Comparison of ENCODE assay signal across 8 cellular contexts in the genomic region with DNA sequence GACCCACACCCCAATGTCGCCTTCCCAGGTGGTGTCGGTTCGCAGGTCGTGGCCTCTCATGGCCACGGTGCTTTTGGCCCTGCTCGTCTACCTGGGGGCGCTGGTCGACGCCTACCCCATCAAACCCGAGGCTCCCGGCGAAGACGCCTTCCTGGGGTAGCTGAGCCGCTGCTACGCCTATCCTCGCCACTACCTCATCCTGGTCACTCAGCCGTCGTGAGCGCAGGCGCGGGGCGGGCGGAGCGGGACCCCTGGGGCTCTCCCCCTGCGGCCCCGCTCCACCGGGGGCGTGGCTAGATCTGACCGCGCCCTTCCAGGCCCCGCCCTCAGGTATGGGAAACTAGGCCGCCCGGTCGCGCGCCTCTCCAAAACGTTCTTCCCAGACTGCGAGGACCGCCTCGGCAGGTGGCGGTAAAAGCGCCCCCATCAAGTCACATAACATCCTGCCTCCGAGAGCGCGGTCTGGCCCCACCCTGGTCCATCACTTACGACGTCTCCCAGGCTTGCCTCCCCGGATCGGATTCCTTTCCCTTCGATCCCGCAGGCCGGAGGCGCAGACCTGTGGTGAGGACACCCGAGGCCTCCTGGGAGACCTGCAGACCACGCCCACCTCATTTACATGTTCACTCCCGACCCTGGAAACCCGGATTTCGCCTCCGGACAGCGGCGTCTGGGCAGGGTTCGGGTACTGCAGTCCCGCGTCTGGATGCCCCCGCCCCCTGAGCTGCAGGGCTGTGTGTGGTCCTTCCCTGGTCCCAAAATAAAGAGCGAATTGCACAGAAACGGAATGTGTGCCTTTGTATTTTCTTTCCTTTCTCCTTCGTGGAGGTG.
DNase-seq lines count a peak whose midpoint lies in the region; ATAC-seq and TF ChIP-seq lines count a peak whose summit lies in the region.

No MANE protein-coding gene starts in this region.

- H3K4me1 Mint-ChIP-seq in activated CD8-positive, alpha-beta T cell treated with anti-CD3 and anti-CD28 coated beads, Interleukin-2, amount 10 ng/mL, durations not matched to agents 7 days and 5 days (ENCODE audit: low read depth) = peaks cover 18% of the 10 kb centered on the region

- DNase-seq in DMS153 treated with DMSO at 0.1 percent for 48 hours (lab: John Stamatoyannopoulos, UW; ENCODE audit: unreplicated experiment) (peak; percentile 99), NCI-H1105 (lab: John Stamatoyannopoulos, UW) (peak; percentile 39), fibroblast of pulmonary artery (ENCODE audit: low read depth) (peak; percentile 23), COLO829 (ENCODE audit: low spot score) (no peak), mesenteric fat pad (ENCODE audit: low spot score) (no peak)
- peak; percentile 35 for DNase-seq in activated CD8-positive, alpha-beta T cell treated with anti-CD3 and anti-CD28 coated beads, Interleukin-2, amount 10 ng/mL, durations not matched to agents 7 days and 5 days

- POLR2A ChIA-PET in activated CD8-positive, alpha-beta T cell treated with anti-CD3 and anti-CD28 coated beads, Interleukin-2, amount 10 ng/mL, durations not matched to agents 7 days and 5 days (lab: Charles Lee) = no interaction called here

- peaks cover 6% of the 10 kb centered on the region for H3K4me1 ChIP-seq in neuron (ENCODE audit: insufficient read depth, low read length)

- H3K27me3 ChIP-seq in neuron (ENCODE audit: insufficient read depth, low read length) = peaks cover 11% of the 10 kb centered on the region

- CTCF ChIA-PET in activated CD8-positive, alpha-beta T cell treated with anti-CD3 and anti-CD28 coated beads, Interleukin-2, amount 10 ng/mL, durations not matched to agents 7 days and 5 days (lab: Charles Lee) = no interaction called here

- H3K4me3 ChIP-seq in fibroblast of pulmonary artery (replicated peaks; ENCODE audit: low read depth, low read length) = peak overlapping the region; percentile 42
- peak overlapping the region; percentile 49 for H3K4me3 ChIP-seq in neuron (ENCODE audit: low read length)

- H3K36me3 Mint-ChIP-seq in activated CD8-positive, alpha-beta T cell treated with anti-CD3 and anti-CD28 coated beads, Interleukin-2, amount 10 ng/mL, durations not matched to agents 7 days and 5 days (ENCODE audit: low read depth) = no peaks in the 10 kb centered on the region

- TF ChIP-seq CTCF in fibroblast of pulmonary artery (IDR thresholded peaks at IDR 0.05; ENCODE audit: low read length, missing control alignments) = no peak

- H3K36me3 ChIP-seq in neuron (ENCODE audit: insufficient read depth, low read length) = no peaks in the 10 kb centered on the region

- H2AFZ ChIP-seq in neuron (ENCODE audit: low read depth, low read length) = peak overlapping the region; percentile 71

- peak overlapping the region; percentile 20 for H3K27ac Mint-ChIP-seq in activated CD8-positive, alpha-beta T cell treated with anti-CD3 and anti-CD28 coated beads, Interleukin-2, amount 10 ng/mL, durations not matched to agents 7 days and 5 days

- peaks cover 42% of the 10 kb centered on the region for H3K27me3 Mint-ChIP-seq in activated CD8-positive, alpha-beta T cell treated with anti-CD3 and anti-CD28 coated beads, Interleukin-2, amount 10 ng/mL, durations not matched to agents 7 days and 5 days (ENCODE audit: low read depth)

- peak overlapping the region; percentile 73 for H3K4me3 Mint-ChIP-seq in activated CD8-positive, alpha-beta T cell treated with anti-CD3 and anti-CD28 coated beads, Interleukin-2, amount 10 ng/mL, durations not matched to agents 7 days and 5 days

- no peaks in the 10 kb centered on the region for H3K9me3 Mint-ChIP-seq in activated CD8-positive, alpha-beta T cell treated with anti-CD3 and anti-CD28 coated beads, Interleukin-2, amount 10 ng/mL, durations not matched to agents 7 days and 5 days (ENCODE audit: insufficient read depth)

- H3K9me3 ChIP-seq in neuron (ENCODE audit: low read length) = no peaks in the 10 kb centered on the region

- peak; percentile 59 for ATAC-seq in activated CD8-positive, alpha-beta T cell treated with anti-CD3 and anti-CD28 coated beads, Interleukin-2, amount 10 ng/mL, durations not matched to agents 7 days and 5 days
- ATAC-seq in GM18861 (IDR thresholded peaks at IDR 0.05; ENCODE audit: unreplicated experiment) = no peak

Comparison
In these comparisons a context has a peak if more than half of its experiments do, and no peak if none do; other contexts are left out.
1. DNase-seq: peak in DMS153 treated with DMSO at 0.1 percent for 48 hours (single experiment), NCI-H1105 (single experiment), activated CD8-positive, alpha-beta T cell treated with anti-CD3 and anti-CD28 coated beads, Interleukin-2, amount 10 ng/mL, durations not matched to agents 7 days and 5 days (single experiment) and fibroblast of pulmonary artery (single experiment); none in COLO829 (single experiment) and mesenteric fat pad (single experiment).